ENCODE assay signal across 8 cellular contexts in genomic region chr16:67173323-67173722, GRCh38. TPM values are rescaled to one million over a fixed set of nuclear protein-coding genes. Genes with fewer than 3 reads are reported as not detected.
DNase-seq lines count a peak whose midpoint lies in the region; ATAC-seq and TF ChIP-seq lines count a peak whose summit lies in the region.

No MANE protein-coding gene starts in this region.

- H3K27ac ChIP-seq in CD8-positive, alpha-beta T cell (ENCODE audit: low read depth, low read length), result no peak overlapping the region
- H3K27ac ChIP-seq in Peyer's patch (peak overlapping the region; percentile 64 to 96 (median 86)), prostate gland (peak overlapping the region; percentile 90 to 96)

- no peak for TF ChIP-seq CTCF in CD8-positive, alpha-beta T cell (IDR thresholded peaks at IDR 0.05)
- no peak for TF ChIP-seq CTCF in Peyer's patch (IDR thresholded peaks at IDR 0.05)
- no peak for TF ChIP-seq CTCF in epithelial cell of proximal tubule (conservative IDR thresholded peaks at IDR 0.05; ENCODE audit: low read depth, low read length)
- no peak for TF ChIP-seq CTCF in prostate gland (IDR thresholded peaks at IDR 0.05)

- H3K9me3 Mint-ChIP-seq in CD8-positive, alpha-beta T cell, result no peaks in the 10 kb centered on the region

- 89% methylated on average over 1 of the region's 1 CpG for WGBS in prostate gland

- H3K27me3 ChIP-seq in CD8-positive, alpha-beta T cell (ENCODE audit: insufficient read depth, low read length), result peaks cover 20% of the 10 kb centered on the region
- H3K27me3 ChIP-seq in Peyer's patch, result no peaks in the 10 kb centered on the region
- no peaks in the 10 kb centered on the region for H3K27me3 ChIP-seq in prostate gland (replicated peaks; ENCODE audit: insufficient read depth)

- ATAC-seq in CD8-positive, alpha-beta T cell, result no peak
- ATAC-seq in HG02588 (IDR thresholded peaks at IDR 0.05; ENCODE audit: unreplicated experiment) (no peak), GM21423 (IDR thresholded peaks at IDR 0.05; ENCODE audit: unreplicated experiment) (no peak)

- no peak overlapping the region for H3K27ac Mint-ChIP-seq in CD8-positive, alpha-beta T cell

- H3K4me3 Mint-ChIP-seq in CD8-positive, alpha-beta T cell, result peak overlapping the region; percentile 76

- H3K4me1 ChIP-seq in CD8-positive, alpha-beta T cell (ENCODE audit: insufficient read depth, low read length), result peaks cover 32% of the 10 kb centered on the region
- peaks cover 8 to 54% (median 32%) of the 10 kb centered on the region in 4 donors for H3K4me1 ChIP-seq in Peyer's patch
- H3K4me1 ChIP-seq in prostate gland (replicated peaks), result peaks cover 25% of the 10 kb centered on the region

- no peaks in the 10 kb centered on the region for H3K9me3 ChIP-seq in CD8-positive, alpha-beta T cell (ENCODE audit: low read length)
- no peaks in the 10 kb centered on the region for H3K9me3 ChIP-seq in Peyer's patch
- no peaks in the 10 kb centered on the region for H3K9me3 ChIP-seq in prostate gland

- no peak for DNase-seq in CD8-positive, alpha-beta T cell
- DNase-seq in Peyer's patch, result no peak
- DNase-seq in epithelial cell of proximal tubule (ENCODE audit: low read depth), result no peak
- no peak for DNase-seq in prostate gland (ENCODE audit: low spot score)
- DNase-seq in NCI-H345 treated with DMSO at 0.1 percent for 48 hours (lab: John Stamatoyannopoulos, UW; ENCODE audit: unreplicated experiment), result no peak
- no peak for DNase-seq in stimulated activated CD4-positive, alpha-beta T cell treated with anti-CD3 and anti-CD28 coated beads, Interleukin-1b, Interleukin-23, amount 100 ng/mL, for 48 hours

- H3K27me3 Mint-ChIP-seq in CD8-positive, alpha-beta T cell (ENCODE audit: low read depth), result peaks cover 60% of the 10 kb centered on the region

- no peaks in the 10 kb centered on the region for H3K36me3 Mint-ChIP-seq in CD8-positive, alpha-beta T cell

- TF ChIP-seq POLR2A in Peyer's patch (IDR thresholded peaks at IDR 0.05), result no peak
- no peak for TF ChIP-seq POLR2A in prostate gland (IDR thresholded peaks at IDR 0.05)

- CTCF ChIA-PET in CD8-positive, alpha-beta T cell (lab: Charles Lee), result interaction anchor here (0.9 to 5.2 kb wide), 3 partner anchors 10 to 18 kb away, joined by 4 to 20 read pairs (median 5); no protein-coding TSS in a partner anchor

- no peak overlapping the region for H3K4me3 ChIP-seq in CD8-positive, alpha-beta T cell (ENCODE audit: low read depth, low read length)
- H3K4me3 ChIP-seq in Peyer's patch (peak overlapping the region in 3 of 4 donors; percentile 34 to 56 (median 51)), epithelial cell of proximal tubule (ENCODE audit: low read depth, low read length) (peak overlapping the region; percentile 65), prostate gland (peak overlapping the region; percentile 26 to 38)

- no peaks in the 10 kb centered on the region for H3K36me3 ChIP-seq in CD8-positive, alpha-beta T cell (ENCODE audit: insufficient read depth, low read length)
- no peaks in the 10 kb centered on the region for H3K36me3 ChIP-seq in Peyer's patch
- H3K36me3 ChIP-seq in prostate gland, result no peaks in the 10 kb centered on the region

- POLR2A ChIA-PET in CD8-positive, alpha-beta T cell (lab: Charles Lee), result no interaction called here

- intact Hi-C loops in CD8-positive, alpha-beta T cell (cut with DNase I, micrococcal nuclease), result no loop called here
- intact Hi-C loops in prostate gland (cut with DNase I), result no loop called here

- H3K4me1 Mint-ChIP-seq in CD8-positive, alpha-beta T cell (ENCODE audit: low read depth), result peaks cover 33% of the 10 kb centered on the region

RNA-seq across cellular contexts. Expression of gene NOL3, which starts 3.0 kb away (rescaled TPM):
- total RNA-seq in CD8-positive, alpha-beta T cell, result under 1 TPM; 0.36 to 0.71 TPM
- total RNA-seq in Peyer's patch (10 to 100 TPM; 24.4 to 65.2 (median 34.1) TPM), epithelial cell of proximal tubule (12.5 and 39.4 TPM in 2 replicates), prostate gland (100 to 1,000 TPM in 1 of 2 donors, 10 to 100 TPM in 1; 60.8 to 129 TPM)

RNA-seq across cellular contexts. Expression of gene HSF4, which starts 8.8 kb away (rescaled TPM):
- total RNA-seq in CD8-positive, alpha-beta T cell, result 1 to 10 TPM; 5.2 to 9.5 TPM
- total RNA-seq in Peyer's patch (100 to 1,000 TPM in 1 of 4 donors, 10 to 100 TPM in 3; 15.6 to 140 (median 69.8) TPM), epithelial cell of proximal tubule (0.14 and 0.63 TPM in 2 replicates), prostate gland (100 to 1,000 TPM; 109 to 137 TPM)

RNA-seq across cellular contexts. Expression of gene MATCAP1, which starts 10.4 kb away (rescaled TPM):
- 1 to 10 TPM; 7.7 to 8.0 TPM for total RNA-seq in CD8-positive, alpha-beta T cell
- 10 to 100 TPM; 20.8 to 57.8 (median 42.3) TPM for total RNA-seq in Peyer's patch
- total RNA-seq in epithelial cell of proximal tubule, result 5.1 and 11.4 TPM in 2 replicates
- total RNA-seq in prostate gland, result 10 to 100 TPM; 13.9 to 28.9 TPM

RNA-seq across cellular contexts. Expression of gene FBXL8, which starts 13.6 kb away (rescaled TPM):
- total RNA-seq in CD8-positive, alpha-beta T cell, result 1 to 10 TPM; 4.4 to 6.4 TPM
- total RNA-seq in Peyer's patch (10 to 100 TPM; 19.6 to 57.1 (median 35.1) TPM), epithelial cell of proximal tubule (4.9 and 12.3 TPM in 2 replicates), prostate gland (100 to 1,000 TPM in 1 of 2 donors, 10 to 100 TPM in 1; 67.9 to 124 TPM)

RNA-seq across cellular contexts. Expression of gene TRADD, which starts 13.6 kb away (rescaled TPM):
- 10 to 100 TPM; 15.5 to 17.1 TPM for total RNA-seq in CD8-positive, alpha-beta T cell
- total RNA-seq in Peyer's patch (10 to 100 TPM; 23.5 to 52.0 (median 32.0) TPM), epithelial cell of proximal tubule (17.6 and 30.6 TPM in 2 replicates), prostate gland (10 to 100 TPM; 33.3 to 56.3 TPM)
